Comparison of ENCODE assay signal across 8 cellular contexts in the genomic region with DNA sequence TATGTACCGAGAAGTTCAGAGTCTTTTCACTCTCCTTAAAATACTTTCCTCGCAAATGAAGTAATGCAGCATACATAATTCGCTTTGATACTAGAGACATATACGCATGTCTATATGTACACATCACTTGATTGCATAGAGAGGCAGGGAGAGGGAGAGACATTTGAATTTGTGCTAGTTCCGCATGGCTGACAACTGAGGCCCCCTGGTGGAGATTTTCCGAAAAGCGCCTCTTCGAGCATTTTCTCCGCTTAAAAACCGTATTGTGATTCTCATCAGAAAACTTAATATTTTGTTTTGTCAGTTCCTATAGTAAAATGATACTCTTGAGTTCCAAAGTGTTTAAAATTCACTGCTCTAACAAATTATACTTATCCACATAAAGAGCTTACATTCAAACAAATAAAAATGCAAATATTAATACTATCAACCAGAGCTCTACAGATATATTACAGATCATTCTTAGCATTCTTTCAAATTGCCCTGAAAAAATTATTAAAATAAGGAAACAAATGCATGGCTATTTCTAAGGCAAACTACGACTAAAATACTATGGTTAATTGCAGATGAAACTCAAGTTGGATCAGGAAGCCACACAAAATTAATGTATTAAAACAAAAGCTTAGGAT.
DNase-seq lines count a peak whose midpoint lies in the region; ATAC-seq lines count a peak whose summit lies in the region.

No MANE protein-coding gene starts in this region.

- H3K9me3 Mint-ChIP-seq in stimulated activated effector memory CD8-positive, alpha-beta T cell treated with anti-CD3 and anti-CD28 coated beads, Interleukin-12 subunit alpha, Interleukin-12 subunit beta, amount 100 ng/mL, for 72 hours, result no peaks in the 10 kb centered on the region

- no peaks in the 10 kb centered on the region for H3K4me1 Mint-ChIP-seq in stimulated activated effector memory CD8-positive, alpha-beta T cell treated with anti-CD3 and anti-CD28 coated beads, Interleukin-12 subunit alpha, Interleukin-12 subunit beta, amount 100 ng/mL, for 72 hours

- H3K27ac Mint-ChIP-seq in stimulated activated effector memory CD8-positive, alpha-beta T cell treated with anti-CD3 and anti-CD28 coated beads, Interleukin-12 subunit alpha, Interleukin-12 subunit beta, amount 100 ng/mL, for 72 hours, result no peak overlapping the region

- H3K4me3 Mint-ChIP-seq in stimulated activated effector memory CD8-positive, alpha-beta T cell treated with anti-CD3 and anti-CD28 coated beads, Interleukin-12 subunit alpha, Interleukin-12 subunit beta, amount 100 ng/mL, for 72 hours, result no peak overlapping the region

- H3K36me3 Mint-ChIP-seq in stimulated activated effector memory CD8-positive, alpha-beta T cell treated with anti-CD3 and anti-CD28 coated beads, Interleukin-12 subunit alpha, Interleukin-12 subunit beta, amount 100 ng/mL, for 72 hours, result no peaks in the 10 kb centered on the region

- no peak for ATAC-seq in stimulated activated effector memory CD8-positive, alpha-beta T cell treated with anti-CD3 and anti-CD28 coated beads, Interleukin-12 subunit alpha, Interleukin-12 subunit beta, amount 100 ng/mL, for 72 hours

- DNase-seq in NCI-H1436 (lab: John Stamatoyannopoulos, UW) (peak; percentile 58), NCI-H1436 treated with DMSO at 0.1 percent for 48 hours (lab: John Stamatoyannopoulos, UW) (no peak), NCI-H526 treated with DMSO at 0.1 percent for 48 hours (lab: John Stamatoyannopoulos, UW) (peak; percentile 46), midbrain (lab: John Stamatoyannopoulos, UW) (peak; percentile 84), DMS79 treated with DMSO at 0.1 percent for 48 hours (lab: John Stamatoyannopoulos, UW) (no peak)
- peak; percentile 48 to 65 for DNase-seq in activated CD4-positive, alpha-beta T cell treated with anti-CD3 and anti-CD28 coated beads, Interleukin-2, amount 50 U/mL, for 24 hours (ENCODE audit: low read depth in 1 of 2, low spot score in 1 of 2)
- peak; percentile 48 for DNase-seq in effector CD8-positive, alpha-beta T cell (lab: John Stamatoyannopoulos, UW)
- DNase-seq in stimulated activated effector memory CD8-positive, alpha-beta T cell treated with anti-CD3 and anti-CD28 coated beads, Interleukin-12 subunit alpha, Interleukin-12 subunit beta, amount 100 ng/mL, for 72 hours (ENCODE audit: low spot score in 2 of 2), result peak; percentile 54 to 86

Comparison
In these comparisons a context has a peak if more than half of its experiments do, and no peak if none do; other contexts are left out.
1. DNase-seq: peak in NCI-H1436 (single experiment), NCI-H526 treated with DMSO at 0.1 percent for 48 hours (single experiment), activated CD4-positive, alpha-beta T cell treated with anti-CD3 and anti-CD28 coated beads, Interleukin-2, amount 50 U/mL, for 24 hours (2 of 2), effector CD8-positive, alpha-beta T cell (single experiment), midbrain (single experiment) and stimulated activated effector memory CD8-positive, alpha-beta T cell treated with anti-CD3 and anti-CD28 coated beads, Interleukin-12 subunit alpha, Interleukin-12 subunit beta, amount 100 ng/mL, for 72 hours (2 of 2); none in NCI-H1436 treated with DMSO at 0.1 percent for 48 hours (single experiment) and DMS79 treated with DMSO at 0.1 percent for 48 hours (single experiment).